17 cellular contexts compared by ENCODE assay signal in the genomic region with DNA sequence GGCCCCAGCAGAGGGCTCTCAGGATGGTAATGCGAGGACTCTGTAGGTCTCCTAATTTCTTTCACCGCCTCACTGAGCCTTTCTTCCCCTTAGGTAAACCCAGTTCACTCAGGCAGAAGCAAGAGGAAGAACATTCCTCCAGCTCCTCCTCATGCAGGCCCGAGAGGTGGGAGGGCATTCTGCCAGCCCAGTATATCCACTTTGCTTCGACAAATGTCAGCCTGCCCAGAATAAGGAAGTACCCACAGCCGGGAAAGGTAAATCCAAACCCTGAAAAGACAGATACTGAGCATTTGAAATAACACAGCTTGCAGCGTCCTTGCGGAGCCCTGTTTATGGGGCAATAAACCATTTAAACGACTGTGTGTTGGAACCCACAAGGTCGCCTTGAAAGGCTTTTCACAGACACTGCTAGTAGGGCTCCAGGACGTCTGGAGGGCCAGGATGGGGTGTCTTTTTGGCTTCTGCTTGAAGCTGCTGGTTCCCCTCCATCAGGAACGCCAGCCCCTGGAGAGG. TPM values are rescaled to one million over a fixed set of nuclear protein-coding genes. Genes with fewer than 3 reads are reported as not detected.
DNase-seq lines count a peak whose midpoint lies in the region; ATAC-seq and TF ChIP-seq lines count a peak whose summit lies in the region.
"Had no signal": no experiment of that assay in that cellular context is flagged by ENCODE, and none has a peak within 500 bp of the region (broad histone marks: within the 10 kb centered on the region; RNA-seq: fewer than 3 reads in every experiment).

No MANE protein-coding gene starts in this region.

- H3K9me3 Mint-ChIP-seq in Calu3 (ENCODE audit: low read depth, unreplicated experiment): peaks cover 5% of the 10 kb centered on the region
- H3K9me3 Mint-ChIP-seq: activated CD4-positive, alpha-beta memory T cell treated with anti-CD3 and anti-CD28 coated beads for 36 hours; activated T-helper 2 cell treated with anti-CD3 and anti-CD28 coated beads, Interferon-gamma antibody, Interleukin-2, Interleukin-4, amounts not matched to agents 10 μg/mL and 5 μg/mL and 100 μg/mL, durations not matched to agents 14 hours and 24 hours and 36 hours had no signal

- H3K27me3 Mint-ChIP-seq in Calu3 (ENCODE audit: unreplicated experiment): no peaks in the 10 kb centered on the region
- H3K27me3 Mint-ChIP-seq: progenitor cell of endocrine pancreas had no signal

- no peaks in the 10 kb centered on the region for H3K36me3 Mint-ChIP-seq in Calu3 (ENCODE audit: insufficient read depth, unreplicated experiment)
- H3K36me3 Mint-ChIP-seq: activated CD4-positive, alpha-beta memory T cell treated with anti-CD3 and anti-CD28 coated beads for 36 hours had no signal

- no peak overlapping the region for H3K27ac Mint-ChIP-seq in Calu3 (ENCODE audit: unreplicated experiment)
- H3K27ac Mint-ChIP-seq: activated CD4-positive, alpha-beta memory T cell treated with anti-CD3 and anti-CD28 coated beads for 36 hours; activated T-helper 2 cell treated with anti-CD3 and anti-CD28 coated beads, Interferon-gamma antibody, Interleukin-2, Interleukin-4, amounts not matched to agents 10 μg/mL and 5 μg/mL and 100 μg/mL, durations not matched to agents 14 hours and 24 hours and 36 hours; progenitor cell of endocrine pancreas had no signal

- in situ Hi-C loops in KBM-7 (cut with MboI; ENCODE audit: low pct_unique_long_range_greater_than_20kb, low sequenced_read_pairs): no loop called here

- WGBS in psoas muscle, 3 donors: 83 to 87% (median 86%) methylated on average over 11 of the region's 11 CpGs

- TF ChIP-seq CTCF in Calu3 (IDR thresholded peaks at IDR 0.05; ENCODE audit: unreplicated experiment) (no peak), psoas muscle (IDR thresholded peaks at IDR 0.05) (no peak)

- H3K36me3 ChIP-seq in duodenal mucosa (ENCODE audit: control insufficient read depth in 1 of 2, insufficient read depth in 2 of 2, low read length in 2 of 2): no peaks in the 10 kb centered on the region
- no peaks in the 10 kb centered on the region for H3K36me3 ChIP-seq in muscle layer of colon (ENCODE audit: insufficient read depth, low read length)
- H3K36me3 ChIP-seq in psoas muscle (ENCODE audit: insufficient read depth in 1 of 2, low read depth in 1 of 2): no peaks in the 10 kb centered on the region

- peaks cover 27% of the 10 kb centered on the region for H3K4me1 Mint-ChIP-seq in Calu3 (ENCODE audit: low read depth, unreplicated experiment)

- H3K4me3 ChIP-seq in duodenal mucosa (ENCODE audit: low read depth in 1 of 2, low read length in 2 of 2): peak overlapping the region; percentile 30 to 38
- no peak overlapping the region for H3K4me3 ChIP-seq in muscle layer of colon (ENCODE audit: low read depth in 1 of 2, low read length in 2 of 2)
- no peak overlapping the region for H3K4me3 ChIP-seq in psoas muscle

- no peak overlapping the region for H3K4me3 Mint-ChIP-seq in Calu3 (ENCODE audit: low read depth, unreplicated experiment)
- H3K4me3 Mint-ChIP-seq: activated CD4-positive, alpha-beta memory T cell treated with anti-CD3 and anti-CD28 coated beads for 36 hours had no signal

- no TSS peak for BruUV-seq in Calu3 (replicated peaks; lab: Mats Ljungman, UMichigan)

- H3K9me3 ChIP-seq in duodenal mucosa (ENCODE audit: control insufficient read depth in 1 of 2, low read length in 2 of 2) (no peaks in the 10 kb centered on the region), muscle layer of colon (ENCODE audit: low read length) (no peaks in the 10 kb centered on the region), psoas muscle (no peaks in the 10 kb centered on the region)

- H3K27ac ChIP-seq in duodenal mucosa (ENCODE audit: low read depth, low read length): no peak overlapping the region
- peak overlapping the region; percentile 69 for H3K27ac ChIP-seq in muscle layer of colon (ENCODE audit: low read depth, low read length)
- H3K27ac ChIP-seq in psoas muscle: no peak overlapping the region

- CTCF ChIA-PET in Calu3 (lab: Charles Lee): interaction anchor here (1.0 kb wide), 1 partner anchor 33 kb away, joined by 4 read pairs; no protein-coding TSS in a partner anchor

- ATAC-seq in psoas muscle (no peak), GM19351 (IDR thresholded peaks at IDR 0.05; ENCODE audit: unreplicated experiment) (no peak), HG03135 (IDR thresholded peaks at IDR 0.05; ENCODE audit: unreplicated experiment) (no peak)

- intact Hi-C loops in Calu3 (cut with micrococcal nuclease; ENCODE audit: unreplicated experiment) (no loop called here), psoas muscle (cut with DNase I) (no loop called here)

- H3K9ac ChIP-seq in duodenal mucosa (ENCODE audit: low read depth in 1 of 2, low read length in 2 of 2) (peak overlapping the region in 1 of 2 donors; percentile 44), muscle layer of colon (ENCODE audit: low read length) (no peak overlapping the region)

- H3K27me3 ChIP-seq in duodenal mucosa (ENCODE audit: control insufficient read depth in 1 of 2, insufficient read depth in 2 of 2, low read length in 2 of 2) (no peaks in the 10 kb centered on the region), muscle layer of colon (ENCODE audit: control insufficient read depth in 1 of 2, insufficient read depth in 2 of 2, low read length in 2 of 2) (no peaks in the 10 kb centered on the region), psoas muscle (ENCODE audit: insufficient read depth in 3 of 3, low read length in 2 of 3) (peaks cover 0 to 2% (median 0%) of the 10 kb centered on the region in 3 donors)

- H3K4me1 ChIP-seq in duodenal mucosa (ENCODE audit: control insufficient read depth in 1 of 2, insufficient read depth in 2 of 2, low read length in 2 of 2): peaks cover 36 to 52% of the 10 kb centered on the region in 2 donors
- peaks cover 42% of the 10 kb centered on the region for H3K4me1 ChIP-seq in muscle layer of colon (ENCODE audit: insufficient read depth, low read length)
- peaks cover 11% of the 10 kb centered on the region for H3K4me1 ChIP-seq in psoas muscle

- peak; percentile 14 for DNase-seq in Calu3
- peak; percentile 95 for DNase-seq in KBM-7
- no peak for DNase-seq in psoas muscle
- no peak for DNase-seq in HuH-7.5 (ENCODE audit: low spot score)
- DNase-seq: activated CD4-positive, alpha-beta memory T cell treated with anti-CD3 and anti-CD28 coated beads for 36 hours; aorta; dermis blood vessel endothelial cell; GOT3; NCI-H1092 treated with DMSO at 0.1 percent for 48 hours; NCI-H524 treated with DMSO at 0.1 percent for 48 hours; T-helper 2 cell had no signal

RNA-seq across cellular contexts. Expression of a gene that starts 41.8 kb away (rescaled TPM):
- 756 and 782 TPM in 2 replicates for total RNA-seq in Calu3 (2022)
- total RNA-seq in psoas muscle: 100 to 1,000 TPM; 125 to 435 (median 151) TPM
- 100 to 1,000 TPM; 135 to 524 (median 139) TPM for polyA plus RNA-seq in psoas muscle

Comparison
In these comparisons a context has a peak if more than half of its experiments do, and no peak if none do; other contexts are left out.
1. DNase-seq: peak in Calu3 (single experiment) and KBM-7 (single experiment); none in psoas muscle (0 of 2) and HuH-7.5 (single experiment).
2. H3K4me3 ChIP-seq: peak in duodenal mucosa (2 of 2); none in muscle layer of colon (0 of 2) and psoas muscle (single experiment).